ENCODE assay signal across 16 cellular contexts in the genomic region with DNA sequence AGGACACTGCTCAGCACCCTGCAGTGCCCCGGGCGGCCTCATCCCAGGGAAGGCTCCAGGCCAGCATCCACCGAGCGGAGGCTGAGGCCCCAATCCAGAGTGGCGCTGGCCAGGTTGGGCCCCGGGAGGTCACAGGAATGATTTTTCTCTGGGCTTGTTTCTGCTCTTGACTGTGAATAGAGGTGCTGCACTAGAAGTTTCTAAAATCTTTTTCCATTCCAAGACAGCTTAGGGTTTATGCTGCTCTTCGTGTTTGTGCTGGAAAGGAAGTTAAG. TPM values are rescaled to one million over a fixed set of nuclear protein-coding genes. Genes with fewer than 3 reads are reported as not detected.
DNase-seq lines count a peak whose midpoint lies in the region; ATAC-seq and TF ChIP-seq lines count a peak whose summit lies in the region.
"Had no signal": no experiment of that assay in that cellular context is flagged by ENCODE, and none has a peak within 500 bp of the region (broad histone marks: within the 10 kb centered on the region; RNA-seq: fewer than 3 reads in every experiment).

No MANE protein-coding gene starts in this region.

- H3K27me3 Mint-ChIP-seq in natural killer cell treated with Interleukin-12 subunit alpha and Interleukin-12 subunit beta and Interleukin-15 and Interleukin-18, amount 100 ng/mL, for 72 hours: no peaks in the 10 kb centered on the region
- H3K27me3 Mint-ChIP-seq in natural killer cell (ENCODE audit: low read depth in 2 of 2) (no peaks in the 10 kb centered on the region), brain (no peaks in the 10 kb centered on the region), nephron progenitor cell (ENCODE audit: low read depth, poor library complexity) (no peaks in the 10 kb centered on the region)

- intact Hi-C loops in natural killer cell (cut with micrococcal nuclease): no loop called here

- ATAC-seq in natural killer cell treated with Interleukin-12 subunit alpha and Interleukin-12 subunit beta and Interleukin-15 and Interleukin-18, amount 100 ng/mL, for 72 hours: no peak
- ATAC-seq in natural killer cell: no peak
- no peak for ATAC-seq in GM21619 (IDR thresholded peaks at IDR 0.05; ENCODE audit: unreplicated experiment)
- ATAC-seq: HCT116, HepG2, PC-3 had no signal

- H3K27ac Mint-ChIP-seq in natural killer cell treated with Interleukin-12 subunit alpha and Interleukin-12 subunit beta and Interleukin-15 and Interleukin-18, amount 100 ng/mL, for 72 hours: no peak overlapping the region
- H3K27ac Mint-ChIP-seq in natural killer cell (no peak overlapping the region), brain (peak overlapping the region; percentile 6 to 80 (median 52)), nephron progenitor cell (peak overlapping the region; percentile 97)

- no peak for TF ChIP-seq CTCF in natural killer cell (IDR thresholded peaks at IDR 0.05)
- no peak for TF ChIP-seq CTCF in brain (conservative IDR thresholded peaks at IDR 0.05)
- TF ChIP-seq CTCF in nephron progenitor cell (IDR thresholded peaks at IDR 0.05): no peak

- no peaks in the 10 kb centered on the region for H3K36me3 Mint-ChIP-seq in natural killer cell treated with Interleukin-12 subunit alpha and Interleukin-12 subunit beta and Interleukin-15 and Interleukin-18, amount 100 ng/mL, for 72 hours
- no peaks in the 10 kb centered on the region for H3K36me3 Mint-ChIP-seq in natural killer cell
- H3K36me3 Mint-ChIP-seq in brain: peaks cover 21% of the 10 kb centered on the region
- no peaks in the 10 kb centered on the region for H3K36me3 Mint-ChIP-seq in nephron progenitor cell (ENCODE audit: low read depth)

- no peaks in the 10 kb centered on the region for H3K9me3 Mint-ChIP-seq in natural killer cell treated with Interleukin-12 subunit alpha and Interleukin-12 subunit beta and Interleukin-15 and Interleukin-18, amount 100 ng/mL, for 72 hours
- H3K9me3 Mint-ChIP-seq in natural killer cell (no peaks in the 10 kb centered on the region), brain (peaks cover 0 to 3% (median 0%) of the 10 kb centered on the region in 5 experiments), nephron progenitor cell (no peaks in the 10 kb centered on the region)

- no peak overlapping the region for H3K4me3 Mint-ChIP-seq in natural killer cell treated with Interleukin-12 subunit alpha and Interleukin-12 subunit beta and Interleukin-15 and Interleukin-18, amount 100 ng/mL, for 72 hours
- no peak overlapping the region for H3K4me3 Mint-ChIP-seq in natural killer cell
- peak overlapping the region in 2 of 5 experiments; percentile 32 to 51 for H3K4me3 Mint-ChIP-seq in brain
- peak overlapping the region; percentile 58 for H3K4me3 Mint-ChIP-seq in nephron progenitor cell

- peak; percentile 26 for DNase-seq in natural killer cell treated with Interleukin-12 subunit alpha and Interleukin-12 subunit beta and Interleukin-15 and Interleukin-18, amount 100 ng/mL, for 72 hours (ENCODE audit: low spot score)
- DNase-seq in natural killer cell (no peak), nephron progenitor cell (no peak), NOMO-1 treated with DMSO at 0.1 percent for 48 hours (lab: John Stamatoyannopoulos, UW; ENCODE audit: unreplicated experiment) (no peak)
- no peak for DNase-seq in stimulated activated CD4-positive, alpha-beta T cell treated with anti-CD3 and anti-CD28 coated beads, Interleukin-4, amount 100 ng/mL, for 4 hours
- no peak for DNase-seq in stimulated activated CD4-positive, alpha-beta T cell treated with anti-CD3 and anti-CD28 coated beads, Interleukin-1b, Interleukin-23, amount 100 ng/mL, for 48 hours
- DNase-seq: COR-L47, DMS153, NCI-H1436, NCI-H2029 treated with DMSO at 0.1 percent for 48 hours, NCI-H748 treated with DMSO at 0.1 percent for 48 hours, PC-3 had no signal

- H3K4me1 Mint-ChIP-seq in natural killer cell treated with Interleukin-12 subunit alpha and Interleukin-12 subunit beta and Interleukin-15 and Interleukin-18, amount 100 ng/mL, for 72 hours (ENCODE audit: low read depth in 2 of 2): peaks cover 19 to 34% of the 10 kb centered on the region in 2 donors
- H3K4me1 Mint-ChIP-seq in natural killer cell: peaks cover 31 to 49% of the 10 kb centered on the region in 2 donors
- H3K4me1 Mint-ChIP-seq in brain: peaks cover 85% of the 10 kb centered on the region
- H3K4me1 Mint-ChIP-seq in nephron progenitor cell: peaks cover 81% of the 10 kb centered on the region

RNA-seq across cellular contexts. Expression of gene KDM4B, which starts 15.1 kb away (rescaled TPM):
- total RNA-seq in natural killer cell treated with Interleukin-12 subunit alpha and Interleukin-12 subunit beta and Interleukin-15 and Interleukin-18, amount 100 ng/mL, for 72 hours: 10 to 100 TPM; 57.0 to 63.1 TPM
- total RNA-seq in natural killer cell: 10 to 100 TPM; 68.0 to 73.5 (median 68.1) TPM
- polyA plus RNA-seq in brain (ENCODE audit: insufficient read depth, low read depth, low replicate concordance): 41.0 TPM

Comparison
In these comparisons a context has a peak if more than half of its experiments do, and no peak if none do; other contexts are left out.
1. H3K27ac Mint-ChIP-seq: peak in brain (5 of 5) and nephron progenitor cell (single experiment); none in natural killer cell treated with Interleukin-12 subunit alpha and Interleukin-12 subunit beta and Interleukin-15 and Interleukin-18, amount 100 ng/mL, for 72 hours (0 of 2) and natural killer cell (0 of 2).